ENCODE assay signal across 22 cellular contexts in the genomic region with DNA sequence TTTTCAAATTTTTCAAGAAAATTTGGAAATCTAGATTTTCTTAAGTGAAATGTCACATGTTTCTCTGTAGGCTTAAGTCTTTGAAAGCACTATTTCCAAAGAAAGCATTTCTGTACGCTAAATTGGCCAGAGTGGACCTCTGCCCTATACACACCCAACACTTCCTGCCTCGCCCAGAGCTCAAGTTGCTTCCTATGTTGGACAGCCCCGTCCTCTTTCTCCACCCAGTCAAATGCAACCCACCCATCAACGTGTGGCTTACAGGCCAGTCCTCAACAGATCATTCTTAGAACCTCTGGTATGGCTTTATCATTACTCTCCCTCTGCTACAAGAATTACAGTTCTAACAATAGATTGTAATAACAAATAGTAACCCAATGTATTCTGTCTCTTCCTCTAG. TPM values are rescaled to one million over a fixed set of nuclear protein-coding genes. Genes with fewer than 3 reads are reported as not detected.
A peak's percentile ranks its signal among the peaks of the same experiment; 100 is the strongest.
DNase-seq lines count a peak whose midpoint lies in the region; ATAC-seq, FAIRE-seq and TF ChIP-seq lines count a peak whose summit lies in the region.
"Had no signal": no experiment of that assay in that cellular context is flagged by ENCODE, and none has a peak within 500 bp of the region (broad histone marks: within the 10 kb centered on the region; RNA-seq: fewer than 3 reads in every experiment).

No MANE protein-coding gene starts in this region.

- H3K4me1 ChIP-seq in heart left ventricle, result peaks cover 0 to 39% (median 22%) of the 10 kb centered on the region in 12 donors
- peaks cover 0 to 2% of the 10 kb centered on the region in 2 donors for H3K4me1 ChIP-seq in small intestine (ENCODE audit: control insufficient read depth in 2 of 2, insufficient read depth in 1 of 2, low read depth in 1 of 2, low read length in 1 of 2)
- H3K4me1 ChIP-seq: BE2C had no signal

- no peak for TF ChIP-seq CTCF in heart left ventricle (IDR thresholded peaks at IDR 0.05)

- H3K9me3 ChIP-seq in heart left ventricle, result peaks cover 0 to 9% (median 0%) of the 10 kb centered on the region in 12 donors
- no peaks in the 10 kb centered on the region for H3K9me3 ChIP-seq in small intestine (ENCODE audit: control insufficient read depth, low read depth)
- H3K9me3 ChIP-seq: BE2C, Caco-2, MG63 had no signal

- no peak for DNase-seq in activated naive CD4-positive, alpha-beta T cell treated with Interleukin-2 at 50 U/mL for 16 hours
- DNase-seq in OCI-M1 (lab: John Stamatoyannopoulos, UW) (peak; percentile 10), heart left ventricle (peak in 4 of 5 donors; percentile 14 to 59 (median 34)), small intestine (peak; percentile 25), HUDEP-2 (lab: John Stamatoyannopoulos, UW; ENCODE audit: unreplicated experiment in 76 of 76) (no peak)
- DNase-seq: BE2C; Caco-2; MG63; naive thymus-derived CD4-positive, alpha-beta T cell; NCI-H146; NCI-H2171 treated with DMSO at 0.1 percent for 48 hours; NCI-H526; retina; T1000 had no signal

- ATAC-seq in heart left ventricle (peak; percentile 80 to 88 (median 85)), GM18858 (IDR thresholded peaks at IDR 0.05; ENCODE audit: unreplicated experiment) (no peak)
- no peak for ATAC-seq in activated CD4-positive, CD25-positive, alpha-beta regulatory T cell treated with anti-CD3 and anti-CD28 coated beads, Interleukin-2, amount 50 U/mL, for 24 hours
- ATAC-seq: GM23338; naive thymus-derived CD4-positive, alpha-beta T cell had no signal

- WGBS in heart left ventricle, 4 donors, result 37 to 57% (median 46%) methylated on average over 4 of the region's 4 CpGs
- 26 to 53% (median 39%) methylated on average over 4 of the region's 4 CpGs for WGBS in small intestine, 3 donors

- H3K27ac Mint-ChIP-seq in activated naive CD4-positive, alpha-beta T cell treated with anti-CD3 and anti-CD28 coated beads, Interleukin-2, amount 50 U/mL, for 24 hours, result peak overlapping the region; percentile 9
- H3K27ac Mint-ChIP-seq: GM23338 had no signal

- H3K27me3 Mint-ChIP-seq in activated naive CD4-positive, alpha-beta T cell treated with anti-CD3 and anti-CD28 coated beads, Interleukin-2, amount 50 U/mL, for 24 hours, result no peaks in the 10 kb centered on the region
- H3K27me3 Mint-ChIP-seq: naive thymus-derived CD4-positive, alpha-beta T cell had no signal

- H3K4me3 ChIP-seq in heart left ventricle (no peak overlapping the region), small intestine (ENCODE audit: low read depth in 1 of 2, low read length in 2 of 2) (no peak overlapping the region)
- H3K4me3 ChIP-seq: coronary artery, GM23338, MG63 had no signal

- no peaks in the 10 kb centered on the region for H3K9me3 Mint-ChIP-seq in activated naive CD4-positive, alpha-beta T cell treated with anti-CD3 and anti-CD28 coated beads, Interleukin-2, amount 50 U/mL, for 24 hours

- no peak overlapping the region for H3K4me3 Mint-ChIP-seq in activated naive CD4-positive, alpha-beta T cell treated with anti-CD3 and anti-CD28 coated beads, Interleukin-2, amount 50 U/mL, for 24 hours
- H3K4me3 Mint-ChIP-seq: GM23338 had no signal

- H3K27me3 ChIP-seq in heart left ventricle (no peaks in the 10 kb centered on the region), small intestine (ENCODE audit: control insufficient read depth in 2 of 2, insufficient read depth in 2 of 2, low read length in 2 of 2) (no peaks in the 10 kb centered on the region)
- H3K27me3 ChIP-seq: BE2C, MG63 had no signal

- H3K4me1 Mint-ChIP-seq in activated naive CD4-positive, alpha-beta T cell treated with anti-CD3 and anti-CD28 coated beads, Interleukin-2, amount 50 U/mL, for 24 hours, result peaks cover 84% of the 10 kb centered on the region

- intact Hi-C loops in heart left ventricle (cut with DNase I), result loop anchor here in 1 of 10 donors (10.0 kb wide), 1 partner anchor 45 kb away; no protein-coding TSS in a partner anchor

- TF ChIP-seq POLR2A in heart left ventricle (IDR thresholded peaks at IDR 0.05), result no peak

- peaks cover 13% of the 10 kb centered on the region for H3K36me3 Mint-ChIP-seq in activated naive CD4-positive, alpha-beta T cell treated with anti-CD3 and anti-CD28 coated beads, Interleukin-2, amount 50 U/mL, for 24 hours

- no peak overlapping the region for H3K27ac ChIP-seq in heart left ventricle
- H3K27ac ChIP-seq in small intestine (ENCODE audit: low read depth in 1 of 2, low read length in 1 of 2), result no peak overlapping the region
- H3K27ac ChIP-seq: coronary artery, HL-60 had no signal

- H3K36me3 ChIP-seq in heart left ventricle, result no peaks in the 10 kb centered on the region
- H3K36me3 ChIP-seq in small intestine (ENCODE audit: control insufficient read depth in 2 of 2, insufficient read depth in 2 of 2, low read length in 2 of 2), result no peaks in the 10 kb centered on the region
- H3K36me3 ChIP-seq: BE2C, MG63 had no signal

- no peak for FAIRE-seq in small intestine (lab: Jason Lieb, UNC)
- FAIRE-seq: A204.1, GM12892 had no signal

RNA-seq across cellular contexts. Expression of a gene that starts 24.2 kb away (rescaled TPM):
- total RNA-seq in heart left ventricle, result 10 to 100 TPM; 11.1 to 23.7 (median 17.9) TPM
- 1 to 10 TPM; 2.3 to 3.8 TPM for polyA plus RNA-seq in heart left ventricle
- 1 to 10 TPM in 1 of 3 donors, under 1 TPM in 2; 0.45 to 1.0 (median 0.54) TPM for polyA plus RNA-seq in small intestine

Comparison
In these comparisons a context has a peak if more than half of its experiments do, and no peak if none do; other contexts are left out.
1. DNase-seq: peak in OCI-M1 (single experiment), heart left ventricle (4 of 5) and small intestine (single experiment); none in activated naive CD4-positive, alpha-beta T cell treated with Interleukin-2 at 50 U/mL for 16 hours (single experiment) and HUDEP-2 (0 of 76).
2. ATAC-seq: peak in heart left ventricle (4 of 4); none in activated CD4-positive, CD25-positive, alpha-beta regulatory T cell treated with anti-CD3 and anti-CD28 coated beads, Interleukin-2, amount 50 U/mL, for 24 hours (0 of 2) and GM18858 (single experiment).